14 cellular contexts compared by ENCODE assay signal in genomic region chr12:51531284-51531981, GRCh38. TPM values are rescaled to one million over a fixed set of nuclear protein-coding genes. Genes with fewer than 3 reads are reported as not detected.
DNase-seq lines count a peak whose midpoint lies in the region; ATAC-seq and TF ChIP-seq lines count a peak whose summit lies in the region.
"Had no signal": no experiment of that assay in that cellular context is flagged by ENCODE, and none has a peak within 500 bp of the region (broad histone marks: within the 10 kb centered on the region; RNA-seq: fewer than 3 reads in every experiment).

No MANE protein-coding gene starts in this region.

- BruUV-seq in PC-9 (replicated peaks; lab: Mats Ljungman, UMichigan), result no TSS peak

- no peak overlapping the region for H2AFZ ChIP-seq in PC-9

- no peaks in the 10 kb centered on the region for H3K79me2 ChIP-seq in PC-9 (ENCODE audit: low read depth)

- H3K27me3 ChIP-seq in PC-9 (ENCODE audit: insufficient read depth, low read depth), result peaks cover 9% of the 10 kb centered on the region
- H3K27me3 ChIP-seq: uterus had no signal

- no peaks in the 10 kb centered on the region for H3K9me3 ChIP-seq in PC-9 (ENCODE audit: insufficient read depth, low read depth)
- H3K9me3 ChIP-seq: esophagus squamous epithelium, uterus had no signal

- H3K27me3 Mint-ChIP-seq in glutamatergic neuron (ENCODE audit: unreplicated experiment) (peaks cover 11% of the 10 kb centered on the region), type B pancreatic cell (peaks cover 28% of the 10 kb centered on the region)

- H3F3A ChIP-seq in PC-9 (ENCODE audit: insufficient read depth, low read depth), result no peaks in the 10 kb centered on the region

- H3K27ac Mint-ChIP-seq in glutamatergic neuron (ENCODE audit: unreplicated experiment) (no peak overlapping the region), type B pancreatic cell (peak overlapping the region; percentile 2)
- H3K27ac Mint-ChIP-seq: activated T-helper 1 cell treated with anti-CD3 and anti-CD28 coated beads, Interleukin-12 subunit alpha, Interleukin-12 subunit beta, Interleukin-2, Interleukin-4 antibody, amounts not matched to agents 30 ng/mL and 10 ng/mL and 1 ng/mL, durations not matched to agents 14 hours and 24 hours and 36 hours; CD8-positive, alpha-beta T cell; T-helper 1 cell treated with Interleukin-12 subunit alpha and Interleukin-12 subunit beta and Interleukin-4 antibody, amounts not matched to agents 30 μg/mL and 1 μg/mL, for 36 hours had no signal

- no peak for TF ChIP-seq CTCF in PC-9 (conservative IDR thresholded peaks at IDR 0.05)
- no peak for TF ChIP-seq CTCF in glutamatergic neuron (IDR thresholded peaks at IDR 0.05; ENCODE audit: partially characterized antibody, unreplicated experiment)
- TF ChIP-seq CTCF in type B pancreatic cell (conservative IDR thresholded peaks at IDR 0.05), result no peak

- CTCF ChIA-PET in PC-9 (lab: Charles Lee), result interaction anchor here (1.2 to 1.5 kb wide), 2 partner anchors 111 to 160 kb away, joined by 6 to 7 read pairs; no protein-coding TSS in a partner anchor

- intact Hi-C loops in left ventricle myocardium superior (cut with micrococcal nuclease) (no loop called here), Right ventricle myocardium superior (cut with DNase I) (loop anchor here (5.0 kb wide), 1 partner anchor 109 kb away; the partner anchor contains the start of gene SLC4A8), PC-9 (cut with micrococcal nuclease; ENCODE audit: unreplicated experiment) (no loop called here)

- H3K4me2 ChIP-seq in PC-9, result peak overlapping the region; percentile 53

- H3K4me3 ChIP-seq in PC-9, result no peak overlapping the region
- H3K4me3 ChIP-seq: esophagus squamous epithelium, uterus had no signal

- no peaks in the 10 kb centered on the region for H3K4me1 ChIP-seq in PC-9 (replicated peaks; ENCODE audit: insufficient read depth)
- H3K4me1 ChIP-seq: uterus had no signal

- H3K4me3 Mint-ChIP-seq in glutamatergic neuron (ENCODE audit: unreplicated experiment) (peak overlapping the region; percentile 76), type B pancreatic cell (peak overlapping the region; percentile 64)
- H3K4me3 Mint-ChIP-seq: activated T-helper 1 cell treated with anti-CD3 and anti-CD28 coated beads, Interleukin-12 subunit alpha, Interleukin-12 subunit beta, Interleukin-2, Interleukin-4 antibody, amounts not matched to agents 30 ng/mL and 10 ng/mL and 1 ng/mL, durations not matched to agents 14 hours and 24 hours and 36 hours; CD8-positive, alpha-beta T cell; naive thymus-derived CD8-positive, alpha-beta T cell; T-helper 1 cell treated with Interleukin-12 subunit alpha and Interleukin-12 subunit beta and Interleukin-4 antibody, amounts not matched to agents 30 μg/mL and 1 μg/mL, for 36 hours had no signal

- no peaks in the 10 kb centered on the region for H3K36me3 ChIP-seq in PC-9 (ENCODE audit: low read depth)
- H3K36me3 ChIP-seq: esophagus squamous epithelium, uterus had no signal

- H3K36me3 Mint-ChIP-seq in glutamatergic neuron (ENCODE audit: unreplicated experiment) (no peaks in the 10 kb centered on the region), type B pancreatic cell (no peaks in the 10 kb centered on the region)
- H3K36me3 Mint-ChIP-seq: CD8-positive, alpha-beta T cell; naive thymus-derived CD8-positive, alpha-beta T cell had no signal

- H3K9me3 Mint-ChIP-seq in glutamatergic neuron (ENCODE audit: unreplicated experiment) (peaks cover 3% of the 10 kb centered on the region), type B pancreatic cell (no peaks in the 10 kb centered on the region)
- H3K9me3 Mint-ChIP-seq: activated T-helper 1 cell treated with anti-CD3 and anti-CD28 coated beads, Interleukin-12 subunit alpha, Interleukin-12 subunit beta, Interleukin-2, Interleukin-4 antibody, amounts not matched to agents 30 ng/mL and 10 ng/mL and 1 ng/mL, durations not matched to agents 14 hours and 24 hours and 36 hours; CD8-positive, alpha-beta T cell; naive thymus-derived CD8-positive, alpha-beta T cell; T-helper 1 cell treated with Interleukin-12 subunit alpha and Interleukin-12 subunit beta and Interleukin-4 antibody, amounts not matched to agents 30 μg/mL and 1 μg/mL, for 36 hours had no signal

- H3K4me1 Mint-ChIP-seq in glutamatergic neuron (ENCODE audit: low read depth, unreplicated experiment) (peaks cover 36% of the 10 kb centered on the region), type B pancreatic cell (ENCODE audit: unreplicated experiment) (peaks cover 9% of the 10 kb centered on the region)

- H3K27ac ChIP-seq in PC-9, result no peak overlapping the region
- H3K27ac ChIP-seq: esophagus squamous epithelium, uterus had no signal

- peak; percentile 12 for ATAC-seq in left ventricle myocardium superior
- ATAC-seq in Right ventricle myocardium superior (ENCODE audit: poor library complexity), result no peak

- POLR2A ChIA-PET in PC-9 (lab: Charles Lee; ENCODE audit: unreplicated experiment), result no interaction called here

- DNase-seq in left ventricle myocardium superior (no peak), Right ventricle myocardium superior (no peak), PC-9 (no peak), glutamatergic neuron (no peak), type B pancreatic cell (ENCODE audit: extremely low spot score, unreplicated experiment) (no peak), OCI-M1 (lab: John Stamatoyannopoulos, UW) (no peak), NCI-H2196 treated with DMSO at 0.1 percent for 48 hours (lab: John Stamatoyannopoulos, UW; ENCODE audit: unreplicated experiment) (no peak), NCI-H128 (lab: John Stamatoyannopoulos, UW; ENCODE audit: unreplicated experiment) (no peak)
- DNase-seq: esophagus squamous epithelium had no signal

- H4K20me1 ChIP-seq in PC-9 (ENCODE audit: insufficient read depth), result no peaks in the 10 kb centered on the region

- no peaks in the 10 kb centered on the region for H3K9me2 ChIP-seq in PC-9 (ENCODE audit: insufficient read depth)

RNA-seq across cellular contexts. Expression of gene SCN8A, which starts 59.6 kb away (rescaled TPM):
- total RNA-seq in left ventricle myocardium superior (0.22 TPM), Right ventricle myocardium superior (0.13 TPM), PC-9 (2021) (0.17 TPM in 1 of 2 replicates, not detected in the other), glutamatergic neuron (ENCODE audit: unreplicated experiment) (47.6 TPM), type B pancreatic cell (ENCODE audit: low replicate concordance) (2.6 and 3.9 TPM in 2 replicates)
